31 cellular contexts compared by ENCODE assay signal in the genomic region with DNA sequence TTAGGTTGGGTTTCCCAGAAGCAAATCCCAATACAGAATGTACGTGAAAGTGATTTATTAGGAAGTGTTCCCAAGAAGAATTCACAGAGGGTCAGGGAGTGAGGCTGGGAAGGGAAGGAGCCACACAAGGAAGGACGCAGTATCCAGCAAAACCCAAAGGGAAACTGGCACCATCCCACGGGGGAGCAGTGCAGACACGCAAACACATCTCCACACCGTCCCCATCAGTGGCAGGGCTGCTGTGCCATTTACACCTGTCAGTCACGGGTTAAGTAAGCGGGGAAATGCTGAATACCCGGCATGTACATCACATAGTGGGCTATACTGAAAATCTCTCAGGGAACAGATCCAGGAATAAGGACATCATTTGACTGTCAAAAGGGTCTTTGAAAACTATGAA.
"Had no signal": no experiment of that assay in that cellular context is flagged by ENCODE, and none has a peak within 500 bp of the region (broad histone marks: within the 10 kb centered on the region; RNA-seq: fewer than 3 reads in every experiment).

No MANE protein-coding gene starts in this region.

- H3K27ac Mint-ChIP-seq: activated naive CD4-positive, alpha-beta T cell treated with anti-CD3 and anti-CD28 coated beads, Interleukin-2, amount 10 ng/mL, durations not matched to agents 7 days and 5 days; activated naive CD8-positive, alpha-beta T cell treated with anti-CD3 and anti-CD28 coated beads, Interleukin-2, amount 10 ng/mL, durations not matched to agents 7 days and 5 days; activated T-helper 1 cell treated with anti-CD3 and anti-CD28 coated beads, Interleukin-12 subunit alpha, Interleukin-12 subunit beta, Interleukin-2, Interleukin-4 antibody, amounts not matched to agents 30 ng/mL and 10 ng/mL and 1 ng/mL, durations not matched to agents 14 hours and 24 hours and 36 hours; nephron progenitor cell had no signal

- H3K9me3 ChIP-seq: left lung, pancreas, prostate gland, sigmoid colon, tibial nerve had no signal

- H3K4me1 ChIP-seq: pancreas, prostate gland, sigmoid colon, tibial nerve had no signal

- H3K27ac ChIP-seq: brain microvascular endothelial cell, coronary artery, dorsolateral prefrontal cortex, left lung, pancreas, prostate gland, sigmoid colon, tibial nerve, VCaP had no signal

- H3K36me3 ChIP-seq: brain microvascular endothelial cell, left lung, pancreas, prostate gland, sigmoid colon, tibial nerve had no signal

- H3K4me3 Mint-ChIP-seq: activated naive CD4-positive, alpha-beta T cell treated with anti-CD3 and anti-CD28 coated beads, Interleukin-2, amount 10 ng/mL, durations not matched to agents 7 days and 5 days; activated naive CD8-positive, alpha-beta T cell treated with anti-CD3 and anti-CD28 coated beads, Interleukin-2, amount 10 ng/mL, durations not matched to agents 7 days and 5 days; activated T-helper 1 cell treated with anti-CD3 and anti-CD28 coated beads, Interleukin-12 subunit alpha, Interleukin-12 subunit beta, Interleukin-2, Interleukin-4 antibody, amounts not matched to agents 30 ng/mL and 10 ng/mL and 1 ng/mL, durations not matched to agents 14 hours and 24 hours and 36 hours; nephron progenitor cell had no signal

- H3K9me3 Mint-ChIP-seq: activated naive CD4-positive, alpha-beta T cell treated with anti-CD3 and anti-CD28 coated beads, Interleukin-2, amount 10 ng/mL, durations not matched to agents 7 days and 5 days; activated T-helper 1 cell treated with anti-CD3 and anti-CD28 coated beads, Interleukin-12 subunit alpha, Interleukin-12 subunit beta, Interleukin-2, Interleukin-4 antibody, amounts not matched to agents 30 ng/mL and 10 ng/mL and 1 ng/mL, durations not matched to agents 14 hours and 24 hours and 36 hours; nephron progenitor cell had no signal

- DNase-seq: activated CD4-positive, alpha-beta T cell treated with anti-CD3 and anti-CD28 coated beads for 48 hours; activated CD4-positive, alpha-beta T cell treated with anti-CD3 and anti-CD28 coated beads, Interleukin-2, amount 50 U/mL, for 48 hours; activated CD8-positive, alpha-beta memory T cell treated with anti-CD3 and anti-CD28 coated beads for 24 hours; activated CD8-positive, alpha-beta memory T cell treated with anti-CD3 and anti-CD28 coated beads, Interleukin-2, amount 50 U/mL, for 4 hours; activated gamma-delta T cell; activated naive CD4-positive, alpha-beta T cell treated with anti-CD3 and anti-CD28 coated beads, Interleukin-2, amount 10 ng/mL, durations not matched to agents 7 days and 5 days; activated naive CD8-positive, alpha-beta T cell treated with anti-CD3 and anti-CD28 coated beads, Interleukin-2, amount 10 ng/mL, durations not matched to agents 7 days and 5 days; activated T-cell treated with anti-CD3 and anti-CD28 coated beads, Interleukin-2, amount 50 U/mL, for 1 hour; brain microvascular endothelial cell; dorsolateral prefrontal cortex; effector memory CD4-positive, alpha-beta T cell; kidney glomerular epithelial cell; left lung; nephron progenitor cell; pancreas; retina; sigmoid colon; small intestine; stimulated activated CD4-positive, alpha-beta T cell treated with anti-CD3 and anti-CD28 coated beads, Interleukin-1b, Interleukin-23, amount 100 ng/mL, for 48 hours; stimulated activated CD4-positive, alpha-beta T cell treated with anti-CD3 and anti-CD28 coated beads, Interleukin-4, amount 100 ng/mL, for 4 hours; stimulated activated CD8-positive, alpha-beta memory T cell treated with anti-CD3 and anti-CD28 coated beads, Interleukin-4, amount 100 ng/mL, for 48 hours; stimulated activated naive CD4-positive, alpha-beta T cell had no signal

- H3K4me3 ChIP-seq: coronary artery, dorsolateral prefrontal cortex, left lung, lung, pancreas, prostate gland, sigmoid colon, tibial nerve had no signal

- H3K27me3 Mint-ChIP-seq: activated naive CD4-positive, alpha-beta T cell treated with anti-CD3 and anti-CD28 coated beads, Interleukin-2, amount 10 ng/mL, durations not matched to agents 7 days and 5 days; activated naive CD8-positive, alpha-beta T cell treated with anti-CD3 and anti-CD28 coated beads, Interleukin-2, amount 10 ng/mL, durations not matched to agents 7 days and 5 days had no signal

- ATAC-seq: left lung, pancreas had no signal

- H3K27me3 ChIP-seq: brain microvascular endothelial cell, dorsolateral prefrontal cortex, left lung, pancreas, sigmoid colon, tibial nerve had no signal

- FAIRE-seq: astrocyte, frontal cortex, pancreas, small intestine, TTC549 had no signal
